In genomic region chr1:145960468-145961108, GRCh38 we compare ENCODE assay signal across 8 cellular contexts. TPM values are rescaled to one million over a fixed set of nuclear protein-coding genes. Genes with fewer than 3 reads are reported as not detected.
DNase-seq lines count a peak whose midpoint lies in the region; ATAC-seq, FAIRE-seq and TF ChIP-seq lines count a peak whose summit lies in the region.

No MANE protein-coding gene starts in this region.

- no peak for TF ChIP-seq CTCF in astrocyte (IDR thresholded peaks at IDR 0.05; ENCODE audit: insufficient read depth, low read depth, low read length)

- H3K4me2 ChIP-seq in astrocyte (ENCODE audit: low read length) = peak overlapping the region; percentile 93

- peak; percentile 41 to 64 (median 53) for DNase-seq in CD4-positive, CD25-positive, alpha-beta regulatory T cell
- DNase-seq in SK-N-DZ (ENCODE audit: low spot score) = peak; percentile 93
- peak; percentile 39 for DNase-seq in astrocyte (ENCODE audit: low read depth)
- DNase-seq in hepatic stellate cell (ENCODE audit: low spot score) = peak; percentile 86
- peak; percentile 92 for DNase-seq in posterior vena cava (ENCODE audit: low spot score)
- DNase-seq in T1000 (lab: John Stamatoyannopoulos, UW) = no peak
- no peak for DNase-seq in GM12892 (ENCODE audit: insufficient read length)

- ATAC-seq in CD4-positive, CD25-positive, alpha-beta regulatory T cell (ENCODE audit: low read depth in 2 of 2) = no peak

- H3K9me3 Mint-ChIP-seq in CD4-positive, CD25-positive, alpha-beta regulatory T cell = no peaks in the 10 kb centered on the region
- H3K9me3 Mint-ChIP-seq in astrocyte (ENCODE audit: unreplicated experiment) = no peaks in the 10 kb centered on the region

- no peaks in the 10 kb centered on the region for H3K9me3 ChIP-seq in CD4-positive, CD25-positive, alpha-beta regulatory T cell (ENCODE audit: control insufficient read depth in 2 of 2, low read length in 2 of 2)
- no peaks in the 10 kb centered on the region for H3K9me3 ChIP-seq in HUES6 (ENCODE audit: control insufficient read depth, insufficient read depth, low read depth, low read length)
- no peaks in the 10 kb centered on the region for H3K9me3 ChIP-seq in astrocyte (ENCODE audit: insufficient read depth, low read depth, low read length)

- intact Hi-C loops in posterior vena cava (cut with DNase I) = loop anchor here in 1 of 2 donors (5.0 kb wide), 1 partner anchor 43 kb away; the partner anchor contains the start of gene PEX11B

- no peaks in the 10 kb centered on the region for H3K27me3 Mint-ChIP-seq in CD4-positive, CD25-positive, alpha-beta regulatory T cell
- no peaks in the 10 kb centered on the region for H3K27me3 Mint-ChIP-seq in astrocyte (ENCODE audit: low read depth, unreplicated experiment)

- peak overlapping the region; percentile 84 to 96 (median 94) for H3K27ac Mint-ChIP-seq in CD4-positive, CD25-positive, alpha-beta regulatory T cell
- peak overlapping the region; percentile 88 for H3K27ac Mint-ChIP-seq in astrocyte (ENCODE audit: unreplicated experiment)

- H3K27me3 ChIP-seq in CD4-positive, CD25-positive, alpha-beta regulatory T cell (ENCODE audit: control insufficient read depth, insufficient read depth, low read length) = no peaks in the 10 kb centered on the region
- H3K27me3 ChIP-seq in HUES6 (ENCODE audit: control insufficient read depth, insufficient read depth, low read length) = peaks cover 78% of the 10 kb centered on the region
- H3K27me3 ChIP-seq in astrocyte (ENCODE audit: insufficient read depth, low read length) = no peaks in the 10 kb centered on the region

- no peak for FAIRE-seq in astrocyte (lab: Jason Lieb, UNC)
- no peak for FAIRE-seq in GM12892 (lab: Jason Lieb, UNC)

- H3K4me3 Mint-ChIP-seq in CD4-positive, CD25-positive, alpha-beta regulatory T cell = peak overlapping the region; percentile 93 to 97 (median 96)
- peak overlapping the region; percentile 92 for H3K4me3 Mint-ChIP-seq in astrocyte (ENCODE audit: unreplicated experiment)

- H4K20me1 ChIP-seq in astrocyte (ENCODE audit: insufficient read depth, low read length) = peaks cover 4% of the 10 kb centered on the region

- peak overlapping the region; percentile 96 for H2AFZ ChIP-seq in astrocyte (ENCODE audit: low read depth, low read length)

- peaks cover 24 to 79% (median 65%) of the 10 kb centered on the region in 4 donors for H3K4me1 Mint-ChIP-seq in CD4-positive, CD25-positive, alpha-beta regulatory T cell
- H3K4me1 Mint-ChIP-seq in astrocyte (ENCODE audit: low read depth, unreplicated experiment) = peaks cover 39% of the 10 kb centered on the region

- peak overlapping the region; percentile 69 for H3K27ac ChIP-seq in CD4-positive, CD25-positive, alpha-beta regulatory T cell (ENCODE audit: insufficient read depth, low read length, poor library complexity, severe bottlenecking)
- no peak overlapping the region for H3K27ac ChIP-seq in HUES6 (ENCODE audit: low read depth, low read length)
- H3K27ac ChIP-seq in astrocyte (ENCODE audit: low read depth, low read length) = peak overlapping the region; percentile 12

- H3K79me2 ChIP-seq in astrocyte (ENCODE audit: insufficient read depth, low read length) = peaks cover 24% of the 10 kb centered on the region

- H3K9ac ChIP-seq in HUES6 (ENCODE audit: low read length) (peak overlapping the region; percentile 30), astrocyte (ENCODE audit: low read length) (peak overlapping the region; percentile 73)

- H3K36me3 Mint-ChIP-seq in CD4-positive, CD25-positive, alpha-beta regulatory T cell = no peaks in the 10 kb centered on the region
- H3K36me3 Mint-ChIP-seq in astrocyte (ENCODE audit: low read depth, unreplicated experiment) = no peaks in the 10 kb centered on the region

- peak overlapping the region; percentile 88 for H3K4me3 ChIP-seq in CD4-positive, CD25-positive, alpha-beta regulatory T cell (ENCODE audit: low read depth, low read length)
- peak overlapping the region; percentile 83 for H3K4me3 ChIP-seq in HUES6 (ENCODE audit: low read depth, low read length)
- peak overlapping the region; percentile 71 for H3K4me3 ChIP-seq in astrocyte (ENCODE audit: insufficient read depth, low read depth, low read length)

- peaks cover 79% of the 10 kb centered on the region for H3K4me1 ChIP-seq in CD4-positive, CD25-positive, alpha-beta regulatory T cell (ENCODE audit: control insufficient read depth, insufficient read depth, low read length, poor library complexity, severe bottlenecking)
- H3K4me1 ChIP-seq in HUES6 (ENCODE audit: control insufficient read depth, insufficient read depth, low read length) = peaks cover 30% of the 10 kb centered on the region
- peaks cover 45% of the 10 kb centered on the region for H3K4me1 ChIP-seq in astrocyte (ENCODE audit: insufficient read depth, low read length)

- no peaks in the 10 kb centered on the region for H3K36me3 ChIP-seq in CD4-positive, CD25-positive, alpha-beta regulatory T cell (ENCODE audit: control insufficient read depth, insufficient read depth, low read length)
- H3K36me3 ChIP-seq in HUES6 (ENCODE audit: control insufficient read depth, insufficient read depth, low read length) (no peaks in the 10 kb centered on the region), astrocyte (ENCODE audit: insufficient read depth, low read length) (no peaks in the 10 kb centered on the region)

- TF ChIP-seq POLR2A in GM12892 (IDR thresholded peaks at IDR 0.05; ENCODE audit: low read depth, low read length) = no peak

RNA-seq across cellular contexts. Expression of gene LIX1L, which starts 2.8 kb away (rescaled TPM):
- total RNA-seq in CD4-positive, CD25-positive, alpha-beta regulatory T cell = 36.2 TPM
- 10 to 100 TPM; 21.7 to 26.9 (median 25.9) TPM for polyA plus RNA-seq in CD4-positive, CD25-positive, alpha-beta regulatory T cell
- 22.4 and 25.6 TPM in 2 replicates for polyA plus RNA-seq in SK-N-DZ (2014; cell fraction: cytosol; rRNA removed)
- 3.5 and 6.5 TPM in 2 replicates for polyA plus RNA-seq in SK-N-DZ (2014; cell fraction: nucleus; rRNA removed)
- total RNA-seq in astrocyte = 35.4 and 37.2 TPM in 2 replicates
- 10 to 100 TPM; 45.5 to 45.8 TPM for total RNA-seq in posterior vena cava
- 15.7 TPM for polyA plus RNA-seq in GM12892 (2012; ENCODE audit: missing spikeins)

RNA-seq across cellular contexts. Expression of gene ANKRD34A, which starts 3.8 kb away (rescaled TPM):
- total RNA-seq in CD4-positive, CD25-positive, alpha-beta regulatory T cell = 1.6 TPM
- under 1 TPM; 0.07 to 0.45 (median 0.31) TPM for polyA plus RNA-seq in CD4-positive, CD25-positive, alpha-beta regulatory T cell
- 0.55 and 0.71 TPM in 2 replicates for polyA plus RNA-seq in SK-N-DZ (2014; cell fraction: cytosol; rRNA removed)
- polyA plus RNA-seq in SK-N-DZ (2014; cell fraction: nucleus; rRNA removed) = 0.46 and 0.58 TPM in 2 replicates
- total RNA-seq in astrocyte (5.8 and 6.3 TPM in 2 replicates), posterior vena cava (1 to 10 TPM; 2.3 TPM)
- polyA plus RNA-seq in GM12892 (2012; ENCODE audit: missing spikeins) = 0.49 TPM

RNA-seq across cellular contexts. Expression of gene POLR3GL, which starts 3.9 kb away (rescaled TPM):
- 30.8 TPM for total RNA-seq in CD4-positive, CD25-positive, alpha-beta regulatory T cell
- polyA plus RNA-seq in CD4-positive, CD25-positive, alpha-beta regulatory T cell = 100 to 1,000 TPM; 103 to 129 (median 109) TPM
- 9.5 and 10.6 TPM in 2 replicates for polyA plus RNA-seq in SK-N-DZ (2014; cell fraction: cytosol; rRNA removed)
- polyA plus RNA-seq in SK-N-DZ (2014; cell fraction: nucleus; rRNA removed) = 7.5 and 11.4 TPM in 2 replicates
- total RNA-seq in astrocyte = 19.2 and 20.5 TPM in 2 replicates
- 10 to 100 TPM; 22.8 to 23.8 TPM for total RNA-seq in posterior vena cava
- polyA plus RNA-seq in GM12892 (2012; ENCODE audit: missing spikeins) = 27.0 TPM

RNA-seq across cellular contexts. Expression of gene RBM8A, which starts 33.3 kb away (rescaled TPM):
- 143 TPM for total RNA-seq in CD4-positive, CD25-positive, alpha-beta regulatory T cell
- polyA plus RNA-seq in CD4-positive, CD25-positive, alpha-beta regulatory T cell = 100 to 1,000 TPM; 143 to 176 (median 154) TPM
- 326 and 347 TPM in 2 replicates for polyA plus RNA-seq in SK-N-DZ (2014; cell fraction: cytosol; rRNA removed)
- 219 and 253 TPM in 2 replicates for polyA plus RNA-seq in SK-N-DZ (2014; cell fraction: nucleus; rRNA removed)
- 157 and 177 TPM in 2 replicates for total RNA-seq in astrocyte
- total RNA-seq in posterior vena cava = 10 to 100 TPM; 81.0 to 83.3 TPM
- polyA plus RNA-seq in GM12892 (2012; ENCODE audit: missing spikeins) = 159 TPM

RNA-seq across cellular contexts. Expression of gene TXNIP, which starts 35.8 kb away (rescaled TPM):
- 1,496 TPM for total RNA-seq in CD4-positive, CD25-positive, alpha-beta regulatory T cell
- 1,000 to 10,000 TPM; 2,637 to 4,955 (median 3,590) TPM for polyA plus RNA-seq in CD4-positive, CD25-positive, alpha-beta regulatory T cell
- polyA plus RNA-seq in SK-N-DZ (2014; cell fraction: cytosol; rRNA removed) = 124 and 144 TPM in 2 replicates
- 185 and 202 TPM in 2 replicates for polyA plus RNA-seq in SK-N-DZ (2014; cell fraction: nucleus; rRNA removed)
- total RNA-seq in astrocyte (157 and 217 TPM in 2 replicates), posterior vena cava (100 to 1,000 TPM; 393 to 441 TPM)
- polyA plus RNA-seq in GM12892 (2012; ENCODE audit: missing spikeins) = 104 TPM

Comparison
In these comparisons a context has a peak if more than half of its experiments do, and no peak if none do; other contexts are left out.
1. DNase-seq: peak in CD4-positive, CD25-positive, alpha-beta regulatory T cell (3 of 3), SK-N-DZ (single experiment), astrocyte (single experiment), hepatic stellate cell (single experiment) and posterior vena cava (single experiment); none in T1000 (single experiment) and GM12892 (single experiment).
2. Peak in every context shown above with its lines, with median percentiles within 50 percentile points of each other: H3K4me3 ChIP-seq.